ENCODE assay signal across 12 cellular contexts in the genomic region with DNA sequence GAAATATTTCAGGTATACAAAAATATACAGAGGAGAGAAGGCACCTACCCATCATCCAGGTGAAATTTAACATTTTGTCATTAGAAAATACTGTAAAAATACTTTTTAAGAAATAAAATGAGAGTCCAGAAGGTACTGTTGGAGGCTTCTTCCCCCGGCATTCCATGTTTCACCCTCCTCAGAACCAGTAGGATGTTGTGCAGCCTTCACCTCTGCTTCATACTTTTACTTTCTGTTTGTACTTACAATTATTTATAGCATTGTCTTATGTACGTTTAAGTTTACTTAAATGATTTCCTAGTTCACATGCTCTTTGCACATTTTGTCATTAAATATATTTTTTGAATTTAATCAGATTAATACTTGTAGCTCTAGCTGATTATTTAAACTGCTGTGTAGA. TPM values are rescaled to one million over a fixed set of nuclear protein-coding genes. Genes with fewer than 3 reads are reported as not detected.
DNase-seq lines count a peak whose midpoint lies in the region; ATAC-seq lines count a peak whose summit lies in the region.
"Had no signal": no experiment of that assay in that cellular context is flagged by ENCODE, and none has a peak within 500 bp of the region (broad histone marks: within the 10 kb centered on the region; RNA-seq: fewer than 3 reads in every experiment).

No MANE protein-coding gene starts in this region.

- no peaks in the 10 kb centered on the region for H3K36me3 ChIP-seq in CD4-positive, CD25-positive, alpha-beta regulatory T cell (ENCODE audit: control insufficient read depth, insufficient read depth, low read length)

- peaks cover 3% of the 10 kb centered on the region for H3K4me1 ChIP-seq in CD4-positive, CD25-positive, alpha-beta regulatory T cell (ENCODE audit: control insufficient read depth, insufficient read depth, low read length, poor library complexity, severe bottlenecking)
- H3K4me1 ChIP-seq: Caco-2, testis had no signal

- H3K4me3 ChIP-seq in CD4-positive, CD25-positive, alpha-beta regulatory T cell (ENCODE audit: low read depth, low read length) = peak overlapping the region; percentile 72
- H3K4me3 ChIP-seq: testis had no signal

- H3K27me3 ChIP-seq in CD4-positive, CD25-positive, alpha-beta regulatory T cell (ENCODE audit: control insufficient read depth, insufficient read depth, low read length) = no peaks in the 10 kb centered on the region
- H3K27me3 ChIP-seq: testis had no signal

- H3K4me3 Mint-ChIP-seq in CD4-positive, CD25-positive, alpha-beta regulatory T cell = peak overlapping the region in 2 of 4 donors; percentile 56 to 77
- H3K4me3 Mint-ChIP-seq in activated CD4-positive, alpha-beta memory T cell treated with anti-CD3 and anti-CD28 coated beads for 36 hours = peak overlapping the region; percentile 42

- peak in 1 of 3 donors; percentile 2 for DNase-seq in CD4-positive, CD25-positive, alpha-beta regulatory T cell
- DNase-seq in activated CD4-positive, alpha-beta memory T cell treated with anti-CD3 and anti-CD28 coated beads for 36 hours = no peak
- peak; percentile 4 for DNase-seq in kidney tubule cell (ENCODE audit: low spot score)
- DNase-seq in NCI-H345 treated with DMSO at 0.1 percent for 48 hours (lab: John Stamatoyannopoulos, UW; ENCODE audit: unreplicated experiment) = no peak
- no peak for DNase-seq in D341Med (ENCODE audit: low spot score)
- DNase-seq in RPMI8226 = no peak
- DNase-seq: Caco-2; NCI-H146; NK-92 treated with Interleukin-12 subunit alpha and Interleukin-12 subunit beta, amount 100 ng/mL, for 24 hours; testis had no signal

- H3K4me1 Mint-ChIP-seq in CD4-positive, CD25-positive, alpha-beta regulatory T cell = peaks cover 5 to 10% (median 8%) of the 10 kb centered on the region in 4 donors
- peaks cover 13% of the 10 kb centered on the region for H3K4me1 Mint-ChIP-seq in activated CD4-positive, alpha-beta memory T cell treated with anti-CD3 and anti-CD28 coated beads for 36 hours (ENCODE audit: low read depth)

- peaks cover 0 to 5% (median 2%) of the 10 kb centered on the region in 7 donors for H3K9me3 Mint-ChIP-seq in CD4-positive, CD25-positive, alpha-beta regulatory T cell
- peaks cover 3% of the 10 kb centered on the region for H3K9me3 Mint-ChIP-seq in activated CD4-positive, alpha-beta memory T cell treated with anti-CD3 and anti-CD28 coated beads for 36 hours

- no peak for ATAC-seq in CD4-positive, CD25-positive, alpha-beta regulatory T cell (ENCODE audit: low read depth in 2 of 2)
- ATAC-seq in GM21723 (IDR thresholded peaks at IDR 0.05; ENCODE audit: unreplicated experiment) (peak; percentile 64), HG03280 (IDR thresholded peaks at IDR 0.05; ENCODE audit: unreplicated experiment) (no peak)

- H3K36me3 Mint-ChIP-seq in CD4-positive, CD25-positive, alpha-beta regulatory T cell = no peaks in the 10 kb centered on the region
- H3K36me3 Mint-ChIP-seq in activated CD4-positive, alpha-beta memory T cell treated with anti-CD3 and anti-CD28 coated beads for 36 hours = no peaks in the 10 kb centered on the region

- intact Hi-C loops in activated CD4-positive, alpha-beta memory T cell treated with anti-CD3 and anti-CD28 coated beads for 36 hours (cut with micrococcal nuclease) = no loop called here

- H3K27ac ChIP-seq in CD4-positive, CD25-positive, alpha-beta regulatory T cell (ENCODE audit: insufficient read depth, low read length, poor library complexity, severe bottlenecking) = no peak overlapping the region

- no peaks in the 10 kb centered on the region for H3K9me3 ChIP-seq in CD4-positive, CD25-positive, alpha-beta regulatory T cell (ENCODE audit: control insufficient read depth in 2 of 2, low read length in 2 of 2)
- H3K9me3 ChIP-seq: Caco-2, testis had no signal

- no peak overlapping the region for H3K27ac Mint-ChIP-seq in CD4-positive, CD25-positive, alpha-beta regulatory T cell
- no peak overlapping the region for H3K27ac Mint-ChIP-seq in activated CD4-positive, alpha-beta memory T cell treated with anti-CD3 and anti-CD28 coated beads for 36 hours

- peaks cover 17% of the 10 kb centered on the region for H3K27me3 Mint-ChIP-seq in CD4-positive, CD25-positive, alpha-beta regulatory T cell
- no peaks in the 10 kb centered on the region for H3K27me3 Mint-ChIP-seq in activated CD4-positive, alpha-beta memory T cell treated with anti-CD3 and anti-CD28 coated beads for 36 hours

- CTCF ChIA-PET in activated CD4-positive, alpha-beta memory T cell treated with anti-CD3 and anti-CD28 coated beads for 36 hours (lab: Charles Lee) = interaction anchor here (0.7 to 1.3 kb wide), 3 partner anchors 15 to 489 kb away, joined by 3 to 4 read pairs (median 4); no protein-coding TSS in a partner anchor

- POLR2A ChIA-PET in activated CD4-positive, alpha-beta memory T cell treated with anti-CD3 and anti-CD28 coated beads for 36 hours (lab: Charles Lee) = no interaction called here

RNA-seq across cellular contexts. Expression of gene TMEM200A, which starts 30.9 kb away (rescaled TPM):
- total RNA-seq in CD4-positive, CD25-positive, alpha-beta regulatory T cell = 1.1 TPM
- under 1 TPM; 0.07 to 0.95 (median 0.29) TPM for polyA plus RNA-seq in CD4-positive, CD25-positive, alpha-beta regulatory T cell
- total RNA-seq in activated CD4-positive, alpha-beta memory T cell treated with anti-CD3 and anti-CD28 coated beads for 36 hours = under 1 TPM; 0.34 to 0.78 TPM
